In the genomic region with DNA sequence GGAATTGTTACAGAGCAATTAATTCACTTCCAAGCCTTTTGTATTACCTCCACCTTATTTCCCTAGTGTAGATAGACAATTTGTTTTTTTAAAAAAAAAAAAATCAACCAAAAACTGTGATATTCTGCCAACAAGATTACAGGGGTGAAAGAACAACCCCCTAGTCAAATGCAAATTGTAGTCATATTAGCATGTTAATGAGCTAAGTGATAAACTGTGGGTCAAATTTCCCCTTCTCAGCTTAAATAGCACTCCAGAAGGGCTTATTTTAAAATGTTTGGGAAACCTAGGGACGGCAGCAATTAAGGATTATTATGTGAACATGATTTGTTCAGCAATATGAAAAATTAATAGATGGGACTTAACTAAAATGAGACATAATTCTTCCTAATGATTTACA, we compare ENCODE assay signal across 1 cellular context.
TF ChIP-seq lines count a peak whose summit lies in the region.

No MANE protein-coding gene starts in this region.

TF ChIP-seq in K562, 482 proteins besides CTCF, POLR2A, EP300 and RAD21 (continued from another document):
- TF ChIP-seq, protein P1, sequence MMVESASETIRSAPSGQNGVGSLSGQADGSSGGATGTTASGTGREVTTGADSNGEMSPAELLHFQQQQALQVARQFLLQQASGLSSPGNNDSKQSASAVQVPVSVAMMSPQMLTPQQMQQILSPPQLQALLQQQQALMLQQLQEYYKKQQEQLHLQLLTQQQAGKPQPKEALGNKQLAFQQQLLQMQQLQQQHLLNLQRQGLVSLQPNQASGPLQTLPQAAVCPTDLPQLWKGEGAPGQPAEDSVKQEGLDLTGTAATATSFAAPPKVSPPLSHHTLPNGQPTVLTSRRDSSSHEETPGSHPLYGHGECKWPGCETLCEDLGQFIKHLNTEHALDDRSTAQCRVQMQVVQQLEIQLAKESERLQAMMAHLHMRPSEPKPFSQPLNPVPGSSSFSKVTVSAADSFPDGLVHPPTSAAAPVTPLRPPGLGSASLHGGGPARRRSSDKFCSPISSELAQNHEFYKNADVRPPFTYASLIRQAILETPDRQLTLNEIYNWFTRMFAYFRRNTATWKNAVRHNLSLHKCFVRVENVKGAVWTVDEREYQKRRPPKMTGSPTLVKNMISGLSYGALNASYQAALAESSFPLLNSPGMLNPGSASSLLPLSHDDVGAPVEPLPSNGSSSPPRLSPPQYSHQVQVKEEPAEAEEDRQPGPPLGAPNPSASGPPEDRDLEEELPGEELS (CRISPR knock-in tag; IDR thresholded peaks at IDR 0.05; ENCODE audit: borderline replicate concordance): no peak
TF ChIP-seq in K562: peak in this region for 1.
